ENCODE assay signal across 16 cellular contexts in genomic region chr1:5479876-5480275, GRCh38.
"Had no signal": no experiment of that assay in that cellular context is flagged by ENCODE, and none has a peak within 500 bp of the region (broad histone marks: within the 10 kb centered on the region; RNA-seq: fewer than 3 reads in every experiment).

No MANE protein-coding gene starts in this region.

- H3K36me3 ChIP-seq: heart right ventricle, tibial nerve, upper lobe of right lung, vagina had no signal

- H3K27ac Mint-ChIP-seq: naive B cell; nephron; stimulated activated naive B cell treated with anti-CD40 and anti-IgM and Interleukin-4, amounts not matched to agents 10 μg/mL and 1 μg/mL and 100 μg/mL, for 72 hours had no signal

- H3K4me1 ChIP-seq: heart right ventricle, parathyroid adenoma, psoas muscle, testis, upper lobe of right lung, vagina had no signal

- H3K4me3 ChIP-seq: heart right ventricle, psoas muscle, testis, tibial nerve, upper lobe of right lung, vagina had no signal

- H3K4me3 Mint-ChIP-seq: naive B cell; nephron; stimulated activated naive B cell treated with anti-CD40 and anti-IgM and Interleukin-4, amounts not matched to agents 10 μg/mL and 1 μg/mL and 100 μg/mL, for 72 hours; stimulated activated naive CD8-positive, alpha-beta T cell treated with anti-CD3 and anti-CD28 coated beads, Interleukin-15, amount 100 ng/mL, for 72 hours had no signal

- DNase-seq: effector memory CD4-positive, alpha-beta T cell; heart right ventricle; kidney glomerular epithelial cell; mesendoderm; naive B cell; psoas muscle; stimulated activated CD4-positive, alpha-beta T cell treated with anti-CD3 and anti-CD28 coated beads, Interleukin-2, amount 100 ng/mL, for 24 hours; stimulated activated CD4-positive, alpha-beta T cell treated with anti-CD3 and anti-CD28 coated beads, Interleukin-4, amount 100 ng/mL, for 4 hours; stimulated activated naive B cell treated with anti-CD40 and anti-IgM and Interleukin-4, amounts not matched to agents 10 μg/mL and 1 μg/mL and 100 μg/mL, for 72 hours; stimulated activated naive CD8-positive, alpha-beta T cell treated with anti-CD3 and anti-CD28 coated beads, Interleukin-15, amount 100 ng/mL, for 72 hours; testis; upper lobe of right lung had no signal

- H3K27me3 Mint-ChIP-seq: stimulated activated naive CD8-positive, alpha-beta T cell treated with anti-CD3 and anti-CD28 coated beads, Interleukin-15, amount 100 ng/mL, for 72 hours had no signal

- H3K9me3 Mint-ChIP-seq: nephron; stimulated activated naive CD8-positive, alpha-beta T cell treated with anti-CD3 and anti-CD28 coated beads, Interleukin-15, amount 100 ng/mL, for 72 hours had no signal

- H3K9me3 ChIP-seq: heart right ventricle, psoas muscle, testis, tibial nerve, upper lobe of right lung, vagina had no signal

- H3K36me3 Mint-ChIP-seq: naive B cell; stimulated activated naive B cell treated with anti-CD40 and anti-IgM and Interleukin-4, amounts not matched to agents 10 μg/mL and 1 μg/mL and 100 μg/mL, for 72 hours had no signal

- H3K27ac ChIP-seq: heart right ventricle, parathyroid adenoma, psoas muscle, testis, tibial nerve, upper lobe of right lung, vagina had no signal

- H3K27me3 ChIP-seq: testis, tibial nerve, vagina had no signal
